ENCODE assay signal across 13 cellular contexts in the genomic region with DNA sequence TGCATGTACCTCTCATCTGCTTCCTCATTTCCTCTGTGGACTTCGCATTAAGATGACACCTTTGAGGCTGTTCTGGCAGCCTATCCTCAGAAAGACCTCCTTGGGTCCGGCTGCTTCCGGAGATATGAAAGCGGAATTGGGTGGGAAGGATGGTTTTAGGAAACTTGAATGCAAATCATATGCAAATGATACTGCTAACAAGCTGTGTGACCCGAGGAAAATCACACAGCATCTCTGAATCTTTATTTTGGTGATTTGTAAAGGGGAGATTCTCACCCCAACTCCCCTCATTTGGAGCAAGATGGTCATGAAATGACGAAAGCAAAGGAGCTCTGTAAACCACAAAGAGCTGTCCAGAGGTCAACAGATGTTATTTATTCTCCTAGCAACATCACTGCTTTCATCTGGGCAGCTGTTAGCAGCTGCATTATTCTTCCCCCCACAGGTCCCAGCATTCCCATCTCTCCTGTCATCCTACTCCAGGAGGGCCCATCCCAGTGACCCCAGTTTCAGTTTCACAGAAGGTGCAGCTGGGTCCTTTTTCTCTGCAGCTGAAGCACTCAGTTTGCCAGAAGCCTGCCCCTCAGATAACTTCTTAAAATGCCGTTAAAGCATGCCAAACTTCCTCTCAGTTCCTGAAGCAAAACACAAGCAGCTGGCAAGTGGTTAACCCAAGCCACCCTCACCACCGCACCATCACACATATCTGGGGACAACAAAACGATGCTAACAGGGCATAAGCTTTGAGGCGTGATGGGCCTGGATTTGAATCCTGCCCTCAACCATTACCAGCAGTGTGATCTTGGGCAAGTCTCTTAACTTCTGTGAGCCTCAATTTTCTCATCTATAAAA.
DNase-seq lines count a peak whose midpoint lies in the region; ATAC-seq and TF ChIP-seq lines count a peak whose summit lies in the region.
"Had no signal": no experiment of that assay in that cellular context is flagged by ENCODE, and none has a peak within 500 bp of the region (broad histone marks: within the 10 kb centered on the region; RNA-seq: fewer than 3 reads in every experiment).

No MANE protein-coding gene starts in this region.

- no peaks in the 10 kb centered on the region for H3F3A ChIP-seq in PC-9 (ENCODE audit: insufficient read depth, low read depth)

- H3K9me3 ChIP-seq in fibroblast of lung (ENCODE audit: control insufficient read depth, insufficient read depth, low read depth, low read length) (no peaks in the 10 kb centered on the region), PC-9 (ENCODE audit: insufficient read depth, low read depth) (no peaks in the 10 kb centered on the region)

- intact Hi-C loops in PC-9 (cut with micrococcal nuclease; ENCODE audit: unreplicated experiment), result no loop called here

- H2AFZ ChIP-seq in KMS-11 (ENCODE audit: low read depth) (no peak overlapping the region), fibroblast of lung (ENCODE audit: low read length) (no peak overlapping the region), PC-9 (no peak overlapping the region)

- BruUV-seq in PC-9 (replicated peaks; lab: Mats Ljungman, UMichigan), result no TSS peak

- CTCF ChIA-PET in PC-9 (lab: Charles Lee), result no interaction called here

- H3K4me1 ChIP-seq in KMS-11 (ENCODE audit: low read depth, poor library complexity, severe bottlenecking), result peaks cover 17% of the 10 kb centered on the region
- peaks cover 11% of the 10 kb centered on the region for H3K4me1 ChIP-seq in fibroblast of lung (ENCODE audit: control insufficient read depth, extremely low read depth, insufficient read depth, low read length)
- H3K4me1 ChIP-seq in PC-9 (replicated peaks; ENCODE audit: insufficient read depth), result no peaks in the 10 kb centered on the region

- H3K27ac ChIP-seq in KMS-11, result peak overlapping the region; percentile 52; the same call in 1 of the 2 replicates
- H3K27ac ChIP-seq in fibroblast of lung (ENCODE audit: insufficient read depth, low read length), result peak overlapping the region; percentile 75
- no peak overlapping the region for H3K27ac ChIP-seq in PC-9

- H3K4me2 ChIP-seq in KMS-11 (peak overlapping the region; percentile 27; the same call in 1 of the 2 replicates), fibroblast of lung (ENCODE audit: extremely low read depth, insufficient read depth, low read length) (peak overlapping the region; percentile 29), PC-9 (no peak overlapping the region)

- H3K27me3 ChIP-seq in KMS-11 (ENCODE audit: insufficient read depth, low read depth) (no peaks in the 10 kb centered on the region), fibroblast of lung (ENCODE audit: control insufficient read depth, insufficient read depth, low read length) (no peaks in the 10 kb centered on the region), PC-9 (ENCODE audit: insufficient read depth, low read depth) (no peaks in the 10 kb centered on the region)

- POLR2A ChIA-PET in PC-9 (lab: Charles Lee; ENCODE audit: unreplicated experiment), result no interaction called here

- H4K20me1 ChIP-seq in KMS-11 (ENCODE audit: insufficient read depth) (no peaks in the 10 kb centered on the region), fibroblast of lung (ENCODE audit: control insufficient read depth, extremely low read depth, insufficient read depth, low read length) (no peaks in the 10 kb centered on the region), PC-9 (ENCODE audit: insufficient read depth) (no peaks in the 10 kb centered on the region)

- H3K36me3 ChIP-seq in KMS-11 (ENCODE audit: insufficient read depth), result no peaks in the 10 kb centered on the region
- no peaks in the 10 kb centered on the region for H3K36me3 ChIP-seq in fibroblast of lung (ENCODE audit: control insufficient read depth, insufficient read depth, low read length)
- no peaks in the 10 kb centered on the region for H3K36me3 ChIP-seq in PC-9 (ENCODE audit: low read depth)

- DNase-seq in AG08395 (ENCODE audit: low spot score) (peak; percentile 64), GM20000 (ENCODE audit: low spot score) (peak; percentile 36), fibroblast of lung (ENCODE audit: low read depth in 2 of 2) (peak; percentile 11 to 92), PC-9 (no peak), NCI-H1417 treated with DMSO at 0.1 percent for 48 hours (lab: John Stamatoyannopoulos, UW) (no peak), NCI-H2171 (lab: John Stamatoyannopoulos, UW) (no peak)
- DNase-seq: cortex of kidney, GF-D8, hippocampal formation, NCI-H146 had no signal

- TF ChIP-seq CTCF in GM20000 (IDR thresholded peaks at IDR 0.05; ENCODE audit: extremely low read depth, missing control alignments) (no peak), KMS-11 (conservative IDR thresholded peaks at IDR 0.05; ENCODE audit: low read depth, low read length) (no peak), fibroblast of lung (conservative IDR thresholded peaks at IDR 0.05 in 1 of 2, IDR thresholded peaks at IDR 0.05 in 1 of 2; ENCODE audit: low read depth in 1 of 2, low read length in 2 of 2) (no peak), PC-9 (conservative IDR thresholded peaks at IDR 0.05) (no peak)

- H3K9me2 ChIP-seq in PC-9 (ENCODE audit: insufficient read depth), result 0 out of 2 replicates have a peak, but pooled peaks cover 6% of the 10 kb centered on the region

- H3K9ac ChIP-seq in KMS-11 (no peak overlapping the region), fibroblast of lung (ENCODE audit: insufficient read depth, low read length) (peak overlapping the region; percentile 43)

- no peak for ATAC-seq in HG02852 (IDR thresholded peaks at IDR 0.05; ENCODE audit: unreplicated experiment)
- ATAC-seq: Panc1 had no signal

- no peak overlapping the region for H3K4me3 ChIP-seq in KMS-11 (IDR thresholded peaks at IDR 0.05; ENCODE audit: insufficient read depth, low read depth, low read length)
- H3K4me3 ChIP-seq in fibroblast of lung (replicated peaks in 1 of 4; ENCODE audit: control extremely low read depth in 1 of 4, insufficient read depth in 1 of 4, low read depth in 3 of 4, low read length in 4 of 4), result no peak overlapping the region
- no peak overlapping the region for H3K4me3 ChIP-seq in PC-9

- H3K79me2 ChIP-seq in KMS-11 (ENCODE audit: insufficient read depth, low read depth) (no peaks in the 10 kb centered on the region), fibroblast of lung (ENCODE audit: control insufficient read depth, insufficient read depth, low read length) (no peaks in the 10 kb centered on the region), PC-9 (ENCODE audit: low read depth) (no peaks in the 10 kb centered on the region)

Comparison
In these comparisons a context has a peak if more than half of its experiments do, and no peak if none do; other contexts are left out.
1. DNase-seq: peak in AG08395 (single experiment), GM20000 (single experiment) and fibroblast of lung (2 of 2); none in PC-9 (0 of 2), NCI-H1417 treated with DMSO at 0.1 percent for 48 hours (single experiment) and NCI-H2171 (single experiment).